ENCODE assay signal across 12 cellular contexts in the genomic region with DNA sequence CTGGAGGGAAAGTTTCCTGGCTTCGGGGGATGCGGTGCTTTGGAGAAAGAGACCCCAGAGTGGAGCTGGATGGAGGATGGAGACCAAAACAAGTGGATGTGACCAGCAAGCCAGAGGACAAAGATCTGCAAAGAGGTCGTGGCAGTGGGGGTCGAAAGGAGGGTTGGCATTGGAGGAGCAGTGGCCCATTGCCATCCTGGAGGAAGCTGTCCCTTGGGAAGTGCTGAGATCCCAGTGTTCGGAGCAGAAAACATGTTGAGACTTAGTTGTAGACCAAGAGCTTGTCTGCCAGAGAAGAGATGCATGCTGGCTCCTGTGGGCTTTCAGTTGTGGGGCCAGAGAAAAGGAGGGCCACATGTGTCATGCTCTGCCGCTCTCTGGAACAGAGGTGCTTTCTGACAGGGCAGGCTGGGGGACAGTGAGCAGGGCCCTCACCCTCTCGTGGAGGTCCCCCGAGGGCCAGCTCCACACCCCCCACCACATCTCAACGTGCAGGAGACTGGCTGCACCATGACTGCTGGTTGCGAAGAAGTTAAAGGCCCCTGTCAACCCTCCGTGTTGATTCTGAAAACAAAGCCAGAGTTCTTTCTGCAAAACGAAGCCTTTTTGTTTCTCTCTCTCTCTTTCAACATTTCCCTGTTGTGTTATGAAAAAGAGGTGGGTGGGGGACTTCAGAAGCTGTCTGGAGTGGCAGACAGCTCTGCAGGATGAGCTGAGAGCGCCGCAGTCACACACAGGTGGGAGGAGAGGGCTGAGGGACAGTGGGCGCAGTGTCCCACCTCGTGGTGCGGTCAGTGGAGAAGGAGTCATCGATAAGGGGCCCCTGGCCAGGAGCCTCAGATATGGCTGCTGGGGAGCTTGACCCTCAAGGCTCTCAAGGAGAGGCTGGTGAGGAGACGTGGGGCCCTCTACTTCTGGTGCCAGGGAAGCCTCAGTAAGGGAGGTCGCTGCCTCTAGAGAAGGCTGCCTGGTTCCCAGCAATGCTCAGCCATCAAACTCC.
DNase-seq lines count a peak whose midpoint lies in the region; ATAC-seq, FAIRE-seq and TF ChIP-seq lines count a peak whose summit lies in the region.
"Had no signal": no experiment of that assay in that cellular context is flagged by ENCODE, and none has a peak within 500 bp of the region (broad histone marks: within the 10 kb centered on the region; RNA-seq: fewer than 3 reads in every experiment).

No MANE protein-coding gene starts in this region.

- peaks cover 0 to 11% (median 0%) of the 10 kb centered on the region in 11 donors for H3K9me3 Mint-ChIP-seq in naive thymus-derived CD4-positive, alpha-beta T cell
- no peaks in the 10 kb centered on the region for H3K9me3 Mint-ChIP-seq in progenitor cell of endocrine pancreas (ENCODE audit: low read depth)

- H3K4me3 Mint-ChIP-seq in naive thymus-derived CD4-positive, alpha-beta T cell: peak overlapping the region in 3 of 10 donors; percentile 10 to 32 (median 11)
- H3K4me3 Mint-ChIP-seq in progenitor cell of endocrine pancreas (ENCODE audit: low read depth): no peak overlapping the region

- TF ChIP-seq CTCF in GM20000 (IDR thresholded peaks at IDR 0.05; ENCODE audit: extremely low read depth, missing control alignments) (no peak), progenitor cell of endocrine pancreas (IDR thresholded peaks at IDR 0.05; ENCODE audit: unreplicated experiment) (no peak)

- H3K36me3 Mint-ChIP-seq in naive thymus-derived CD4-positive, alpha-beta T cell: peaks cover 0 to 8% (median 0%) of the 10 kb centered on the region in 5 donors
- no peaks in the 10 kb centered on the region for H3K36me3 Mint-ChIP-seq in progenitor cell of endocrine pancreas (ENCODE audit: insufficient read depth)

- H3K4me1 Mint-ChIP-seq in naive thymus-derived CD4-positive, alpha-beta T cell: peaks cover 0 to 24% (median 20%) of the 10 kb centered on the region in 7 donors
- H3K4me1 Mint-ChIP-seq in progenitor cell of endocrine pancreas (ENCODE audit: low read depth): peaks cover 9% of the 10 kb centered on the region

- no peak overlapping the region for H3K4me3 ChIP-seq in naive thymus-derived CD4-positive, alpha-beta T cell (ENCODE audit: low read length)
- H3K4me3 ChIP-seq: breast epithelium, Peyer's patch had no signal

- peak; percentile 66 for ATAC-seq in HG03442 (IDR thresholded peaks at IDR 0.05; ENCODE audit: unreplicated experiment)
- ATAC-seq in naive thymus-derived CD4-positive, alpha-beta T cell: peak; percentile 36

- peak; percentile 36 for FAIRE-seq in GM18507 (lab: Jason Lieb, UNC)

- H3K4me1 ChIP-seq in naive thymus-derived CD4-positive, alpha-beta T cell (ENCODE audit: control insufficient read depth in 2 of 2, insufficient read depth in 2 of 2, low read length in 2 of 2): no peaks in the 10 kb centered on the region
- H3K4me1 ChIP-seq: breast epithelium, parathyroid adenoma, Peyer's patch had no signal

- CTCF ChIA-PET in naive thymus-derived CD4-positive, alpha-beta T cell (lab: Charles Lee): interaction anchor here (0.6 kb wide), 1 partner anchor 40 kb away, joined by 7 read pairs; no protein-coding TSS in a partner anchor

- H3K27ac ChIP-seq in naive thymus-derived CD4-positive, alpha-beta T cell (ENCODE audit: low read depth, low read length): no peak overlapping the region
- H3K27ac ChIP-seq: breast epithelium, parathyroid adenoma, Peyer's patch had no signal

- no peak for DNase-seq in GM18507 (ENCODE audit: extremely low spot score, insufficient read length, low read depth)
- peak; percentile 52 for DNase-seq in GM20000 (ENCODE audit: low spot score)
- peak in 1 of 9 donors; percentile 53 for DNase-seq in naive thymus-derived CD4-positive, alpha-beta T cell
- no peak for DNase-seq in progenitor cell of endocrine pancreas (ENCODE audit: low spot score, unreplicated experiment)
- no peak for DNase-seq in activated gamma-delta T cell treated with Interleukin-2 at 50 U/mL for 16 hours
- DNase-seq in NCI-H1436 (lab: John Stamatoyannopoulos, UW): no peak
- DNase-seq: DMS79, NCI-H1436 treated with DMSO at 0.1 percent for 48 hours had no signal

- H3K27ac Mint-ChIP-seq in naive thymus-derived CD4-positive, alpha-beta T cell: peak overlapping the region in 4 of 9 donors; percentile 25 to 85 (median 56)
- H3K27ac Mint-ChIP-seq in progenitor cell of endocrine pancreas: no peak overlapping the region

- H3K9me3 ChIP-seq in naive thymus-derived CD4-positive, alpha-beta T cell (ENCODE audit: control insufficient read depth in 2 of 3, low read length in 3 of 3): no peaks in the 10 kb centered on the region
- H3K9me3 ChIP-seq: breast epithelium, Peyer's patch had no signal

- peaks cover 4 to 24% (median 6%) of the 10 kb centered on the region in 5 donors for H3K27me3 Mint-ChIP-seq in naive thymus-derived CD4-positive, alpha-beta T cell
- peaks cover 23% of the 10 kb centered on the region for H3K27me3 Mint-ChIP-seq in progenitor cell of endocrine pancreas

- no peaks in the 10 kb centered on the region for H3K36me3 ChIP-seq in naive thymus-derived CD4-positive, alpha-beta T cell (ENCODE audit: control insufficient read depth in 2 of 3, insufficient read depth in 3 of 3, low read length in 3 of 3)
- H3K36me3 ChIP-seq: breast epithelium, Peyer's patch had no signal

- intact Hi-C loops in naive thymus-derived CD4-positive, alpha-beta T cell (cut with micrococcal nuclease): no loop called here

- H3K27me3 ChIP-seq in naive thymus-derived CD4-positive, alpha-beta T cell (ENCODE audit: control insufficient read depth in 2 of 2, insufficient read depth in 2 of 2, low read length in 2 of 2): no peaks in the 10 kb centered on the region
- H3K27me3 ChIP-seq: breast epithelium, Peyer's patch had no signal

- POLR2A ChIA-PET in naive thymus-derived CD4-positive, alpha-beta T cell (lab: Charles Lee): no interaction called here
